Comparison of ENCODE assay signal across 2 cellular contexts in genomic region chr2:241546771-241547498, GRCh38.
TF ChIP-seq lines count a peak whose summit lies in the region.

No MANE protein-coding gene starts in this region.

TF ChIP-seq in HepG2, 621 proteins besides CTCF, POLR2A, EP300 and RAD21 (continued from another document and continues in another):
- TF ChIP-seq GMEB1 (CRISPR knock-in tag; IDR thresholded peaks at IDR 0.05; ENCODE audit: borderline replicate concordance) (0 out of 2 replicates have a peak, but pooled peaks have one; percentile 21), SALL2 (CRISPR knock-in tag; IDR thresholded peaks at IDR 0.05) (0 out of 2 replicates have a peak, but pooled peaks have one; percentile 31), KLF13 (CRISPR knock-in tag; IDR thresholded peaks at IDR 0.05) (0 out of 2 replicates have a peak, but pooled peaks have one; percentile 24), ZNF329 (CRISPR knock-in tag; IDR thresholded peaks at IDR 0.05; ENCODE audit: low read depth) (no peak), SRF (IDR thresholded peaks at IDR 0.05; ENCODE audit: low read depth, low read length) (no peak), ATF7-NPFF (CRISPR knock-in tag; IDR thresholded peaks at IDR 0.05; ENCODE audit: low read depth) (0 out of 2 replicates have a peak, but pooled peaks have one; percentile 40), ZNF766 (CRISPR knock-in tag; IDR thresholded peaks at IDR 0.05; ENCODE audit: borderline replicate concordance) (0 out of 2 replicates have a peak, but pooled peaks have one; percentile 51), MTF2 (CRISPR knock-in tag; IDR thresholded peaks at IDR 0.05; ENCODE audit: borderline replicate concordance) (0 out of 2 replicates have a peak, but pooled peaks have one; percentile 36), MAX (IDR thresholded peaks at IDR 0.05) (peak; percentile 89), SNRNP70 (IDR thresholded peaks at IDR 0.05; ENCODE audit: low read depth, low read length) (no peak), MEF2D (CRISPR knock-in tag; IDR thresholded peaks at IDR 0.05) (peak; percentile 45; the same call in 1 of the 2 replicates), ZFP36L2 (CRISPR knock-in tag; IDR thresholded peaks at IDR 0.05) (no peak), ZNF816 (CRISPR knock-in tag; IDR thresholded peaks at IDR 0.05; ENCODE audit: borderline replicate concordance) (peak; percentile 59; the same call in 1 of the 2 replicates), ZNF550 (CRISPR knock-in tag; IDR thresholded peaks at IDR 0.05; ENCODE audit: borderline replicate concordance) (no peak), HOXA9 (CRISPR knock-in tag; IDR thresholded peaks at IDR 0.05; ENCODE audit: borderline replicate concordance) (0 out of 2 replicates have a peak, but pooled peaks have one; percentile 29), ZNF724P (CRISPR knock-in tag; IDR thresholded peaks at IDR 0.05; ENCODE audit: borderline replicate concordance) (peak; percentile 91), BATF2 (CRISPR knock-in tag; IDR thresholded peaks at IDR 0.05) (peak; percentile 80; the same call in 1 of the 2 replicates), ZNF563 (CRISPR knock-in tag; IDR thresholded peaks at IDR 0.05) (peak; percentile 46; the same call in 1 of the 2 replicates), ZNF30 (CRISPR knock-in tag; IDR thresholded peaks at IDR 0.05) (no peak), ZNF607 (CRISPR knock-in tag; IDR thresholded peaks at IDR 0.05; ENCODE audit: borderline replicate concordance) (peak; percentile 77; the same call in 1 of the 2 replicates), ZNF180 (CRISPR knock-in tag; IDR thresholded peaks at IDR 0.05; ENCODE audit: borderline replicate concordance, low read depth) (no peak), EED (CRISPR knock-in tag; IDR thresholded peaks at IDR 0.05) (no peak), SOX5 (CRISPR knock-in tag; IDR thresholded peaks at IDR 0.05; ENCODE audit: borderline replicate concordance) (peak; percentile 62), DPF2 (CRISPR knock-in tag; IDR thresholded peaks at IDR 0.05; ENCODE audit: borderline replicate concordance, low read depth) (peak; percentile 61), THRA (CRISPR knock-in tag; IDR thresholded peaks at IDR 0.05; ENCODE audit: borderline replicate concordance) (no peak), ZBTB49 (CRISPR knock-in tag; IDR thresholded peaks at IDR 0.05; ENCODE audit: borderline replicate concordance) (no peak), ERF (CRISPR knock-in tag; IDR thresholded peaks at IDR 0.05) (0 out of 2 replicates have a peak, but pooled peaks have one; percentile 14), TEAD3 (CRISPR knock-in tag; optimal IDR thresholded peaks at IDR 0.05; ENCODE audit: borderline replicate concordance) (peak; percentile 98), ZNF317 (CRISPR knock-in tag; IDR thresholded peaks at IDR 0.05) (no peak), ZMYM4 (CRISPR knock-in tag; IDR thresholded peaks at IDR 0.05) (peak; percentile 17; the same call in 1 of the 2 replicates)

TF ChIP-seq in K562, 482 proteins besides CTCF, POLR2A, EP300 and RAD21 (continued from another document and continues in another):
- no peak for TF ChIP-seq E2F5 (CRISPR knock-in tag; IDR thresholded peaks at IDR 0.05)
- TF ChIP-seq SOX6 (IDR thresholded peaks at IDR 0.05) = no peak
- TF ChIP-seq ZBTB12 (CRISPR knock-in tag; IDR thresholded peaks at IDR 0.05) = no peak
- TF ChIP-seq SAP30 (IDR thresholded peaks at IDR 0.05; ENCODE audit: borderline replicate concordance, insufficient read depth, low read depth, low read length, poor library complexity, severe bottlenecking) = no peak
- TF ChIP-seq PTTG1 (tag; IDR thresholded peaks at IDR 0.05; ENCODE audit: low read depth) = no peak
- TF ChIP-seq ARID3A (IDR thresholded peaks at IDR 0.05; ENCODE audit: borderline replicate concordance, low read depth, low read length) = no peak
- TF ChIP-seq ZNF124 (CRISPR knock-in tag; IDR thresholded peaks at IDR 0.05) = no peak
- no peak for TF ChIP-seq KLF16 (IDR thresholded peaks at IDR 0.05)
- TF ChIP-seq PHB2 (IDR thresholded peaks at IDR 0.05; ENCODE audit: low read depth) = no peak
- TF ChIP-seq MYC (IDR thresholded peaks at IDR 0.05; ENCODE audit: low read depth, low read length) = no peak
- no peak for TF ChIP-seq MYC (CRISPR knock-in tag; IDR thresholded peaks at IDR 0.05; ENCODE audit: borderline replicate concordance, low read depth)
- no peak for TF ChIP-seq ASH1L (IDR thresholded peaks at IDR 0.05; ENCODE audit: borderline replicate concordance, low read depth, partially characterized antibody)
- TF ChIP-seq MEIS2 (IDR thresholded peaks at IDR 0.05; ENCODE audit: partially characterized antibody) = peak; percentile 37
- no peak for TF ChIP-seq ZC3H11A (IDR thresholded peaks at IDR 0.05; ENCODE audit: low read depth, low read length)
- no peak for TF ChIP-seq ZNF311 (CRISPR knock-in tag; IDR thresholded peaks at IDR 0.05)
- TF ChIP-seq ZNF518B (CRISPR knock-in tag; IDR thresholded peaks at IDR 0.05) = no peak
- TF ChIP-seq MGA (IDR thresholded peaks at IDR 0.05) = peak; percentile 88
- TF ChIP-seq ID3 (CRISPR knock-in tag; IDR thresholded peaks at IDR 0.05) = no peak
- no peak for TF ChIP-seq ID3 (tag; IDR thresholded peaks at IDR 0.05)
